In the genomic region with DNA sequence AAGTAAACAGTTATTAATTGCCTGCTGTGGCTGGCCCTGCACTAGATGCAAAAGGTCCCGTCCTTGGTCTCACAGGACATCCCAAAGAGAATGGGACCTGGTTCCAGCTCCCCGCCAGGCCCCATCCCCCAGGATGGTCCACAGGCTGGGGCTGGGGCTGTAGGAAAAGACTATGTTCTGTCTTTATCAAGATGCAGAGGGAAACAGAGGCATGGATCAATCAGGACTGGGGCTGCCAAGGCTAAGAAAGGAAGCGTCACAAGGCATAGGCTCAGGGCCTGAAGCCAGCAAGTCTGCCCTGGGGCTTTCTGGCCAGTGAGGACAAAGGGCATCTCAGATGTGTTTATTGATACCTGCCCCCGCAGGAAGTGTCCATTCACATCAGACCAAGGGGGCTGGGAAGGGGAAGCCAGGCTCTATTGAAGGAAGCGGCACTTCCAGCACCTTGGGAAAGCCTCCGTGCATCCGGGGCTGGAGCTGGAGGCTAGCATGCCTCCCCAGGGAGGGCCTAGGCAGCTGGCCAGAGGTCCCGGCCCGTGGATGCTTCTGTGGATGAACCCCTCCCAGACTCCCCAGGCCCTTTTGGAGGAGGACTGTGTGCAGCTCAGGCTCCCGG, we compare ENCODE assay signal across 9 cellular contexts. TPM values are rescaled to one million over a fixed set of nuclear protein-coding genes. Genes with fewer than 3 reads are reported as not detected.
DNase-seq lines count a peak whose midpoint lies in the region; ATAC-seq and TF ChIP-seq lines count a peak whose summit lies in the region.
"Had no signal": no experiment of that assay in that cellular context is flagged by ENCODE, and none has a peak within 500 bp of the region (broad histone marks: within the 10 kb centered on the region; RNA-seq: fewer than 3 reads in every experiment).

No MANE protein-coding gene starts in this region.

- no peaks in the 10 kb centered on the region for H3K27me3 Mint-ChIP-seq in natural killer cell treated with Interleukin-12 subunit alpha and Interleukin-12 subunit beta and Interleukin-15 and Interleukin-18, amount 100 ng/mL, for 72 hours

- no peaks in the 10 kb centered on the region for H3K9me3 ChIP-seq in esophagus (ENCODE audit: control insufficient read depth in 2 of 2, insufficient read depth in 1 of 2, low read depth in 1 of 2, low read length in 1 of 2)

- peak overlapping the region; percentile 97 to 99 for H3K27ac Mint-ChIP-seq in natural killer cell treated with Interleukin-12 subunit alpha and Interleukin-12 subunit beta and Interleukin-15 and Interleukin-18, amount 100 ng/mL, for 72 hours

- H3K9me3 Mint-ChIP-seq in natural killer cell treated with Interleukin-12 subunit alpha and Interleukin-12 subunit beta and Interleukin-15 and Interleukin-18, amount 100 ng/mL, for 72 hours, result no peaks in the 10 kb centered on the region

- H3K4me3 ChIP-seq in AG10803 (ENCODE audit: low read length), result no peak overlapping the region
- H3K4me3 ChIP-seq in esophagus (ENCODE audit: low read depth in 1 of 2, low read length in 2 of 2), result no peak overlapping the region

- WGBS in esophagus, 2 donors, result 35 to 46% methylated on average over 10 of the region's 10 CpGs

- H3K4me1 Mint-ChIP-seq in natural killer cell treated with Interleukin-12 subunit alpha and Interleukin-12 subunit beta and Interleukin-15 and Interleukin-18, amount 100 ng/mL, for 72 hours (ENCODE audit: low read depth in 2 of 2), result peaks cover 71 to 72% of the 10 kb centered on the region in 2 donors

- H3K27ac ChIP-seq in esophagus (ENCODE audit: low read depth in 2 of 2, low read length in 1 of 2), result peak overlapping the region; percentile 97

- no peaks in the 10 kb centered on the region for H3K36me3 Mint-ChIP-seq in natural killer cell treated with Interleukin-12 subunit alpha and Interleukin-12 subunit beta and Interleukin-15 and Interleukin-18, amount 100 ng/mL, for 72 hours

- no peak for ATAC-seq in natural killer cell treated with Interleukin-12 subunit alpha and Interleukin-12 subunit beta and Interleukin-15 and Interleukin-18, amount 100 ng/mL, for 72 hours
- no peak for ATAC-seq in GM19452 (IDR thresholded peaks at IDR 0.05; ENCODE audit: unreplicated experiment)

- TF ChIP-seq CTCF in AG10803 (conservative IDR thresholded peaks at IDR 0.05; ENCODE audit: low read length), result no peak

- H3K4me3 Mint-ChIP-seq in natural killer cell treated with Interleukin-12 subunit alpha and Interleukin-12 subunit beta and Interleukin-15 and Interleukin-18, amount 100 ng/mL, for 72 hours, result peak overlapping the region; percentile 86

- H3K4me1 ChIP-seq in esophagus (ENCODE audit: control insufficient read depth in 2 of 2, insufficient read depth in 2 of 2, low read length in 1 of 2), result peaks cover 30 to 56% of the 10 kb centered on the region in 2 donors

- peaks cover 0 to 6% of the 10 kb centered on the region in 2 donors for H3K36me3 ChIP-seq in esophagus (ENCODE audit: control insufficient read depth in 2 of 2, insufficient read depth in 2 of 2, low read length in 1 of 2)

- DNase-seq in AG10803 (ENCODE audit: low read depth) (peak; percentile 49), RPMI7951 (ENCODE audit: low read depth) (peak; percentile 70), hippocampal formation (lab: John Stamatoyannopoulos, UW) (no peak), RKO (ENCODE audit: low spot score) (no peak), RPMI8226 (no peak)
- no peak for DNase-seq in natural killer cell treated with Interleukin-12 subunit alpha and Interleukin-12 subunit beta and Interleukin-15 and Interleukin-18, amount 100 ng/mL, for 72 hours (ENCODE audit: low spot score)
- DNase-seq: activated CD4-positive, alpha-beta T cell treated with anti-CD3 and anti-CD28 coated beads, Interleukin-2, amount 50 U/mL, for 48 hours had no signal

- no peaks in the 10 kb centered on the region for H3K27me3 ChIP-seq in esophagus (ENCODE audit: control insufficient read depth in 1 of 2, insufficient read depth in 2 of 2, low read length in 2 of 2)

RNA-seq across cellular contexts. Expression of a gene that starts 5.8 kb away (rescaled TPM):
- 1.6 and 1.7 TPM in 2 replicates for total RNA-seq in RPMI7951 (2014; rRNA removed; shearing (Covaris generic))
- 10 to 100 TPM; 26.6 to 41.9 TPM for polyA plus RNA-seq in esophagus
- total RNA-seq in natural killer cell treated with Interleukin-12 subunit alpha and Interleukin-12 subunit beta and Interleukin-15 and Interleukin-18, amount 100 ng/mL, for 72 hours, result 10 to 100 TPM; 18.8 to 19.7 TPM

RNA-seq across cellular contexts. Expression of a gene that starts 48.0 kb away (rescaled TPM):
- total RNA-seq in RPMI7951 (2014; rRNA removed; shearing (Covaris generic)), result 0.10 and 0.12 TPM in 2 replicates
- under 1 TPM; 0.02 to 0.04 TPM for polyA plus RNA-seq in esophagus
- not detected for total RNA-seq in natural killer cell treated with Interleukin-12 subunit alpha and Interleukin-12 subunit beta and Interleukin-15 and Interleukin-18, amount 100 ng/mL, for 72 hours

Comparison
In these comparisons a context has a peak if more than half of its experiments do, and no peak if none do; other contexts are left out.
1. DNase-seq: peak in AG10803 (single experiment) and RPMI7951 (single experiment); none in natural killer cell treated with Interleukin-12 subunit alpha and Interleukin-12 subunit beta and Interleukin-15 and Interleukin-18, amount 100 ng/mL, for 72 hours (single experiment), hippocampal formation (0 of 2), RKO (single experiment) and RPMI8226 (single experiment).